ENCODE assay signal across 2 cellular contexts in genomic region chr5:148085934-148086333, GRCh38.
TF ChIP-seq lines count a peak whose summit lies in the region.

No MANE protein-coding gene starts in this region.

TF ChIP-seq in IMR-90, 13 proteins besides CTCF, POLR2A, EP300 and RAD21:
- no peak for TF ChIP-seq MAFK (IDR thresholded peaks at IDR 0.05; ENCODE audit: low read depth, low read length)
- no peak for TF ChIP-seq RCOR1 (IDR thresholded peaks at IDR 0.05; ENCODE audit: insufficient replicate concordance, low read length)
- no peak for TF ChIP-seq CEBPB (IDR thresholded peaks at IDR 0.05; ENCODE audit: low read depth, low read length)
- no peak for TF ChIP-seq RFX5 (IDR thresholded peaks at IDR 0.05; ENCODE audit: low read depth, low read length)
- TF ChIP-seq SMC3 (IDR thresholded peaks at IDR 0.05; ENCODE audit: low read depth, low read length) = no peak
- no peak for TF ChIP-seq NFE2L2 (IDR thresholded peaks at IDR 0.05; ENCODE audit: low read depth, low read length)
- TF ChIP-seq MAZ (IDR thresholded peaks at IDR 0.05; ENCODE audit: borderline replicate concordance, low read depth, low read length) = no peak
- no peak for TF ChIP-seq MXI1 (IDR thresholded peaks at IDR 0.05; ENCODE audit: borderline replicate concordance, low read depth, low read length)
- no peak for TF ChIP-seq CHD1 (IDR thresholded peaks at IDR 0.05; ENCODE audit: low read depth, low read length)

TF ChIP-seq in SK-N-SH, 30 proteins besides CTCF, POLR2A, EP300 and RAD21:
- TF ChIP-seq GATA2 (CRISPR knock-in tag; IDR thresholded peaks at IDR 0.05) = no peak
- TF ChIP-seq JUND (IDR thresholded peaks at IDR 0.05) = no peak
- TF ChIP-seq RCOR1 (IDR thresholded peaks at IDR 0.05; ENCODE audit: low read length) = no peak
- TF ChIP-seq CHD2 (IDR thresholded peaks at IDR 0.05; ENCODE audit: low read length, partially characterized antibody) = no peak
- TF ChIP-seq NRF1 (IDR thresholded peaks at IDR 0.05; ENCODE audit: low read depth, low read length) = no peak
- no peak for TF ChIP-seq TEAD4 (IDR thresholded peaks at IDR 0.05; ENCODE audit: borderline replicate concordance, insufficient read depth)
- TF ChIP-seq FOSL2 (IDR thresholded peaks at IDR 0.05; ENCODE audit: borderline replicate concordance, low read depth) = no peak
- TF ChIP-seq MEF2A (IDR thresholded peaks at IDR 0.05; ENCODE audit: borderline replicate concordance, low read depth) = no peak
- TF ChIP-seq TCF12 (IDR thresholded peaks at IDR 0.05) = no peak
- TF ChIP-seq NFIC (IDR thresholded peaks at IDR 0.05; ENCODE audit: borderline replicate concordance) = no peak
- no peak for TF ChIP-seq POLR2AphosphoS5 (IDR thresholded peaks at IDR 0.05; ENCODE audit: low read depth, low read length)
- TF ChIP-seq, protein P1, sequence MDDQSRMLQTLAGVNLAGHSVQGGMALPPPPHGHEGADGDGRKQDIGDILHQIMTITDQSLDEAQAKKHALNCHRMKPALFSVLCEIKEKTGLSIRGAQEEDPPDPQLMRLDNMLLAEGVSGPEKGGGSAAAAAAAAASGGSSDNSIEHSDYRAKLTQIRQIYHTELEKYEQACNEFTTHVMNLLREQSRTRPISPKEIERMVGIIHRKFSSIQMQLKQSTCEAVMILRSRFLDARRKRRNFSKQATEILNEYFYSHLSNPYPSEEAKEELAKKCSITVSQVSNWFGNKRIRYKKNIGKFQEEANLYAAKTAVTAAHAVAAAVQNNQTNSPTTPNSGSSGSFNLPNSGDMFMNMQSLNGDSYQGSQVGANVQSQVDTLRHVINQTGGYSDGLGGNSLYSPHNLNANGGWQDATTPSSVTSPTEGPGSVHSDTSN (IDR thresholded peaks at IDR 0.05) = no peak
- TF ChIP-seq MXI1 (IDR thresholded peaks at IDR 0.05; ENCODE audit: low read depth, low read length) = no peak
- no peak for TF ChIP-seq YY1 (IDR thresholded peaks at IDR 0.05; ENCODE audit: low read depth)
- no peak for TF ChIP-seq FOXJ3 (CRISPR knock-in tag; IDR thresholded peaks at IDR 0.05)
- TF ChIP-seq RFX5 (IDR thresholded peaks at IDR 0.05; ENCODE audit: low read length) = no peak
